In genomic region chr3:10937141-10937825, GRCh38 we compare ENCODE assay signal across 28 cellular contexts. TPM values are rescaled to one million over a fixed set of nuclear protein-coding genes. Genes with fewer than 3 reads are reported as not detected.
DNase-seq lines count a peak whose midpoint lies in the region; ATAC-seq, FAIRE-seq and TF ChIP-seq lines count a peak whose summit lies in the region.
"Had no signal": no experiment of that assay in that cellular context is flagged by ENCODE, and none has a peak within 500 bp of the region (broad histone marks: within the 10 kb centered on the region; RNA-seq: fewer than 3 reads in every experiment).

No MANE protein-coding gene starts in this region.

- no peaks in the 10 kb centered on the region for H4K20me1 ChIP-seq in HepG2 (ENCODE audit: insufficient read depth, low read length)

- no peaks in the 10 kb centered on the region for H3K4me1 ChIP-seq in right lobe of liver
- H3K4me1 ChIP-seq in HepG2 (ENCODE audit: insufficient read depth, low read length), result no peaks in the 10 kb centered on the region
- H3K4me1 ChIP-seq in CD8-positive, alpha-beta T cell (ENCODE audit: insufficient read depth, low read length), result no peaks in the 10 kb centered on the region

- intact Hi-C loops in right lobe of liver (cut with DNase I), result no loop called here
- intact Hi-C loops in HepG2 (cut with micrococcal nuclease; ENCODE audit: unreplicated experiment), result no loop called here
- intact Hi-C loops in sciatic nerve (cut with DNase I), result no loop called here
- intact Hi-C loops in CD8-positive, alpha-beta T cell (cut with DNase I, micrococcal nuclease), result loop anchor here in 1 of 2 experiments (5.0 kb wide), 1 partner anchor 150 kb away; no protein-coding TSS in a partner anchor

- no peaks in the 10 kb centered on the region for H3K36me3 Mint-ChIP-seq in HFFc6 (ENCODE audit: low read depth)
- no peaks in the 10 kb centered on the region for H3K36me3 Mint-ChIP-seq in CD8-positive, alpha-beta T cell

- H3K27ac ChIP-seq in right lobe of liver (no peak overlapping the region), HepG2 (ENCODE audit: extremely low read length, insufficient read depth, low read length) (no peak overlapping the region)
- H3K27ac ChIP-seq in CD8-positive, alpha-beta T cell (ENCODE audit: low read depth, low read length), result no peak overlapping the region
- H3K27ac ChIP-seq: HL-60, SK-N-MC had no signal

- H3K36me3 ChIP-seq in right lobe of liver (no peaks in the 10 kb centered on the region), HepG2 (replicated peaks in 1 of 2; ENCODE audit: control insufficient read depth in 1 of 2, insufficient read depth in 2 of 2, low read length in 2 of 2) (peaks cover 0 to 11% of the 10 kb centered on the region in 2 experiments; a peak in 1 of 5 replicates)
- no peaks in the 10 kb centered on the region for H3K36me3 ChIP-seq in CD8-positive, alpha-beta T cell (ENCODE audit: insufficient read depth, low read length)

- CTCF ChIA-PET in HepG2 (lab: Yijun Ruan, JAX; ENCODE audit: low intra/inter-chr PET ratio, low total read pairs), result no interaction called here
- CTCF ChIA-PET in CD8-positive, alpha-beta T cell (lab: Charles Lee), result no interaction called here

- H3K9ac ChIP-seq in HepG2 (ENCODE audit: insufficient read depth, low read depth, low read length), result no peak overlapping the region

- FAIRE-seq in HepG2 (lab: Jason Lieb, UNC), result no peak
- FAIRE-seq: GM12891, GM19239 had no signal

- H3K4me3 ChIP-seq in right lobe of liver (no peak overlapping the region), HepG2 (replicated peaks in 1 of 3; ENCODE audit: insufficient read depth in 1 of 3, low read depth in 2 of 3, low read length in 3 of 3) (no peak overlapping the region)
- H3K4me3 ChIP-seq in CD8-positive, alpha-beta T cell (ENCODE audit: low read depth, low read length), result no peak overlapping the region
- H3K4me3 ChIP-seq: SK-N-MC had no signal

- no peaks in the 10 kb centered on the region for H3K79me2 ChIP-seq in HepG2 (ENCODE audit: insufficient read depth, low read length)

- H3K27ac Mint-ChIP-seq in HFFc6, result no peak overlapping the region
- no peak overlapping the region for H3K27ac Mint-ChIP-seq in CD8-positive, alpha-beta T cell
- H3K27ac Mint-ChIP-seq: CD4-positive, alpha-beta T cell had no signal

- no peak for TF ChIP-seq EP300 in HepG2 (IDR thresholded peaks at IDR 0.05; ENCODE audit: low read depth in 2 of 2, low read length in 2 of 2)
- no peak for TF ChIP-seq EP300 in HepG2 (CRISPR knock-in tag; IDR thresholded peaks at IDR 0.05; ENCODE audit: borderline replicate concordance)

- peaks cover 40% of the 10 kb centered on the region for H3K27me3 Mint-ChIP-seq in HFFc6 (ENCODE audit: insufficient read depth)
- H3K27me3 Mint-ChIP-seq in CD8-positive, alpha-beta T cell (ENCODE audit: low read depth), result peaks cover 4% of the 10 kb centered on the region

- DNase-seq in right lobe of liver, result peak in 2 of 3 donors; percentile 12 to 21
- no peak for DNase-seq in HepG2 (ENCODE audit: low spot score)
- peak; percentile 19 for DNase-seq in sciatic nerve (ENCODE audit: low spot score)
- no peak for DNase-seq in HFFc6
- no peak for DNase-seq in CD8-positive, alpha-beta T cell
- no peak for DNase-seq in erythroblast (lab: John Stamatoyannopoulos, UW)
- DNase-seq: CD4-positive, alpha-beta T cell; COR-L47; DMS53; GDM1; NCI-H1048; NCI-H1417; NCI-H1694; NCI-H2029 treated with DMSO at 0.1 percent for 48 hours; NCI-H446 treated with DMSO at 0.1 percent for 48 hours; NCI-H526; NCI-H82; RPMI8226; SHP77 had no signal

- no peak overlapping the region for H3K4me2 ChIP-seq in HepG2 (ENCODE audit: low read depth, low read length)

- ATAC-seq in right lobe of liver (no peak), HepG2 (no peak), esophagus mucosa (peak; percentile 39), sciatic nerve (no peak)
- no peak for ATAC-seq in CD8-positive, alpha-beta T cell
- ATAC-seq: HCT116 had no signal

- H3K4me3 Mint-ChIP-seq in HFFc6, result no peak overlapping the region
- H3K4me3 Mint-ChIP-seq in CD8-positive, alpha-beta T cell, result no peak overlapping the region
- H3K4me3 Mint-ChIP-seq: CD4-positive, alpha-beta T cell had no signal

- peaks cover 14% of the 10 kb centered on the region for H3K4me1 Mint-ChIP-seq in HFFc6 (ENCODE audit: low read depth)
- no peaks in the 10 kb centered on the region for H3K4me1 Mint-ChIP-seq in CD8-positive, alpha-beta T cell (ENCODE audit: low read depth)

- no TSS peak for BruUV-seq in HepG2 (replicated peaks; lab: Mats Ljungman, UMichigan)

- WGBS in right lobe of liver (ENCODE audit: insufficient coverage, low coverage, low lambda C conversion rate, missing lambda C conversion rate), result 71% methylated on average over 4 of the region's 12 CpGs
- 69% methylated on average over 9 of the region's 12 CpGs for WGBS in HepG2 (ENCODE audit: low lambda C conversion rate)

- no peaks in the 10 kb centered on the region; the same call in 1 of the 2 replicates for H3K9me3 Mint-ChIP-seq in HFFc6
- no peaks in the 10 kb centered on the region for H3K9me3 Mint-ChIP-seq in CD8-positive, alpha-beta T cell

- POLR2A ChIA-PET in HepG2 (lab: Yijun Ruan, JAX), result no interaction called here
- POLR2A ChIA-PET in CD8-positive, alpha-beta T cell (lab: Charles Lee), result no interaction called here

- TF ChIP-seq POLR2A in right lobe of liver (IDR thresholded peaks at IDR 0.05) (no peak), HepG2 (IDR thresholded peaks at IDR 0.05; ENCODE audit: insufficient read depth in 1 of 2, low read depth in 2 of 2, low read length in 2 of 2) (no peak), erythroblast (IDR thresholded peaks at IDR 0.05; ENCODE audit: low read length) (no peak)

- in situ Hi-C loops in HepG2 (cut with HindIII; ENCODE audit: extremely low pct_ligation_motif_present, low pct_unique_long_range_greater_than_20kb), result no loop called here

- H3K27me3 ChIP-seq in right lobe of liver, result no peaks in the 10 kb centered on the region
- 0 out of 5 replicates have a peak, but pooled peaks cover 0 to 1% of the 10 kb centered on the region in 2 experiments for H3K27me3 ChIP-seq in HepG2 (ENCODE audit: control insufficient read depth in 1 of 2, insufficient read depth in 2 of 2, low read length in 2 of 2)
- H3K27me3 ChIP-seq in CD8-positive, alpha-beta T cell (ENCODE audit: insufficient read depth, low read length), result no peaks in the 10 kb centered on the region

- no peak for TF ChIP-seq RAD21 in HepG2 (CRISPR knock-in tag; IDR thresholded peaks at IDR 0.05)

- TF ChIP-seq CTCF in right lobe of liver (IDR thresholded peaks at IDR 0.05) (no peak), HepG2 (CRISPR knock-in tag; IDR thresholded peaks at IDR 0.05) (no peak), HFFc6 (IDR thresholded peaks at IDR 0.05) (no peak)
- no peak for TF ChIP-seq CTCF in CD8-positive, alpha-beta T cell (IDR thresholded peaks at IDR 0.05)

- no peak overlapping the region for H2AFZ ChIP-seq in HepG2 (ENCODE audit: low read length)

- H3K9me3 ChIP-seq in right lobe of liver (no peaks in the 10 kb centered on the region), HepG2 (ENCODE audit: low read length) (peaks cover 7% of the 10 kb centered on the region)
- H3K9me3 ChIP-seq in CD8-positive, alpha-beta T cell (ENCODE audit: low read length), result no peaks in the 10 kb centered on the region

TF ChIP-seq in HepG2, 621 proteins besides CTCF, POLR2A, EP300 and RAD21:
- TF ChIP-seq ZNF543 (CRISPR knock-in tag; IDR thresholded peaks at IDR 0.05) (no peak), ZNF383 (CRISPR knock-in tag; IDR thresholded peaks at IDR 0.05; ENCODE audit: borderline replicate concordance) (no peak), ZSCAN22 (CRISPR knock-in tag; IDR thresholded peaks at IDR 0.05) (no peak), TARDBP (CRISPR knock-in tag; IDR thresholded peaks at IDR 0.05) (no peak)
TF ChIP-seq in HepG2: peak in this region for 0.

RNA-seq across cellular contexts. Expression of gene SLC6A1, which starts 55.3 kb away (rescaled TPM):
- total RNA-seq in right lobe of liver, result 10 to 100 TPM; 14.5 to 70.1 (median 37.3) TPM
- not detected in 2 replicates for total RNA-seq in HepG2 (2016; rRNA removed; fragmentation: Illumina TruSeq; extraction: Trizol)
- total RNA-seq in HepG2 (2016; cell fraction: cytosol; rRNA removed; fragmentation: Illumina TruSeq; extraction: Trizol; ENCODE audit: low read depth), result not detected in 2 replicates
- total RNA-seq in HepG2 (2016; cell fraction: insoluble cytoplasmic fraction; rRNA removed; fragmentation: Illumina TruSeq; extraction: Trizol), result not detected in 2 replicates
- not detected in 2 replicates for total RNA-seq in HepG2 (2016; cell fraction: membrane; rRNA removed; fragmentation: Illumina TruSeq; extraction: Trizol)
- total RNA-seq in HepG2 (2016; cell fraction: nucleus; rRNA removed; fragmentation: Illumina TruSeq; extraction: Trizol), result not detected in 2 replicates
- polyA plus RNA-seq in HepG2 (2011; rRNA removed), result 0.04 TPM in 1 of 2 replicates, not detected in the other
- not detected in 2 replicates for polyA plus RNA-seq in HepG2 (2011; cell fraction: cytosol; rRNA removed)
- 0.03 and 0.05 TPM in 2 replicates for polyA plus RNA-seq in HepG2 (2011; cell fraction: nucleus; rRNA removed)
- 0.07 TPM in 1 of 2 replicates, not detected in the other for polyA plus RNA-seq in HepG2 (2012)
- not detected in 2 replicates for polyA plus RNA-seq in HepG2 (2016; cell fraction: cytosol; fragmentation: Illumina TruSeq; extraction: Trizol; ENCODE audit: low read depth)
- polyA plus RNA-seq in HepG2 (2016; cell fraction: insoluble cytoplasmic fraction; fragmentation: Illumina TruSeq; extraction: Trizol; ENCODE audit: low read depth), result not detected in 2 replicates
- not detected in 2 replicates for polyA plus RNA-seq in HepG2 (2016; cell fraction: membrane; fragmentation: Illumina TruSeq; extraction: Trizol; ENCODE audit: low read depth)
- polyA plus RNA-seq in HepG2 (2016; cell fraction: nucleus; fragmentation: Illumina TruSeq; extraction: Trizol; ENCODE audit: insufficient read depth, low read depth), result not detected in 2 replicates
- not detected in 2 replicates for polyA minus RNA-seq in HepG2 (2011; rRNA and poly(A)+ RNA removed; ENCODE audit: low replicate concordance)
- not detected in 2 replicates for polyA minus RNA-seq in HepG2 (2011; cell fraction: cytosol; rRNA and poly(A)+ RNA removed)
- not detected in 2 replicates for polyA minus RNA-seq in HepG2 (2011; cell fraction: nucleus; rRNA and poly(A)+ RNA removed)
- total RNA-seq in esophagus mucosa, result 6.3 TPM
- total RNA-seq in sciatic nerve, result 10.9 TPM
- not detected for total RNA-seq in HFFc6 (2021; fragmentation: NEBNext Ultra II Directional; extraction: Animal tissue kit (Norgen Biotek cat#: 25700))
- total RNA-seq in CD8-positive, alpha-beta T cell, result not detected
- total RNA-seq: A172; CD4-positive, alpha-beta T cell; H4 had no signal
- polyA plus RNA-seq: BJ had no signal

Comparison
In these comparisons a context has a peak if more than half of its experiments do, and no peak if none do; other contexts are left out.
1. DNase-seq: peak in right lobe of liver (2 of 3) and sciatic nerve (single experiment); none in HepG2 (single experiment), HFFc6 (single experiment), CD8-positive, alpha-beta T cell (0 of 7) and erythroblast (0 of 2).